1 cellular context compared by ENCODE assay signal in genomic region chr2:126507425-126507867, GRCh38.
A peak's percentile ranks its signal among the peaks of the same experiment; 100 is the strongest.
TF ChIP-seq lines count a peak whose summit lies in the region.

No MANE protein-coding gene starts in this region.

TF ChIP-seq in K562, 482 proteins besides CTCF, POLR2A, EP300 and RAD21 (continued from another document):
- TF ChIP-seq AFF1 (IDR thresholded peaks at IDR 0.05; ENCODE audit: low read depth in 1 of 2, partially characterized antibody in 2 of 2), result no peak
- peak in 1 of 2 experiments; percentile 54; a peak in 2 of 4 replicates for TF ChIP-seq FOXA3 (CRISPR knock-in tag; conservative IDR thresholded peaks at IDR 0.05 in 1 of 2, IDR thresholded peaks at IDR 0.05 in 1 of 2)
- TF ChIP-seq CCNT2 (IDR thresholded peaks at IDR 0.05; ENCODE audit: borderline replicate concordance, extremely low read depth, insufficient read length, low read depth, low read length), result no peak
- no peak for TF ChIP-seq L3MBTL2 (IDR thresholded peaks at IDR 0.05)
- no peak for TF ChIP-seq ZNF174 (CRISPR knock-in tag; IDR thresholded peaks at IDR 0.05)
- no peak for TF ChIP-seq HSF4 (CRISPR knock-in tag; IDR thresholded peaks at IDR 0.05; ENCODE audit: borderline replicate concordance)
- no peak for TF ChIP-seq TCFL5 (CRISPR knock-in tag; conservative IDR thresholded peaks at IDR 0.05)
- TF ChIP-seq, protein P1, sequence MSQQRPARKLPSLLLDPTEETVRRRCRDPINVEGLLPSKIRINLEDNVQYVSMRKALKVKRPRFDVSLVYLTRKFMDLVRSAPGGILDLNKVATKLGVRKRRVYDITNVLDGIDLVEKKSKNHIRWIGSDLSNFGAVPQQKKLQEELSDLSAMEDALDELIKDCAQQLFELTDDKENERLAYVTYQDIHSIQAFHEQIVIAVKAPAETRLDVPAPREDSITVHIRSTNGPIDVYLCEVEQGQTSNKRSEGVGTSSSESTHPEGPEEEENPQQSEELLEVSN (IDR thresholded peaks at IDR 0.05; ENCODE audit: borderline replicate concordance in 1 of 2, extremely low read depth in 1 of 2, insufficient read depth in 1 of 2, insufficient read length in 1 of 2, low read depth in 1 of 2, low read length in 1 of 2, poor library complexity in 1 of 2, severe bottlenecking in 1 of 2), result no peak
- TF ChIP-seq, protein P2, sequence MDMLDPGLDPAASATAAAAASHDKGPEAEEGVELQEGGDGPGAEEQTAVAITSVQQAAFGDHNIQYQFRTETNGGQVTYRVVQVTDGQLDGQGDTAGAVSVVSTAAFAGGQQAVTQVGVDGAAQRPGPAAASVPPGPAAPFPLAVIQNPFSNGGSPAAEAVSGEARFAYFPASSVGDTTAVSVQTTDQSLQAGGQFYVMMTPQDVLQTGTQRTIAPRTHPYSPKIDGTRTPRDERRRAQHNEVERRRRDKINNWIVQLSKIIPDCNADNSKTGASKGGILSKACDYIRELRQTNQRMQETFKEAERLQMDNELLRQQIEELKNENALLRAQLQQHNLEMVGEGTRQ (CRISPR knock-in tag; IDR thresholded peaks at IDR 0.05), result peak; percentile 24; the same call in 1 of the 2 replicates
